28 cellular contexts compared by ENCODE assay signal in the genomic region with DNA sequence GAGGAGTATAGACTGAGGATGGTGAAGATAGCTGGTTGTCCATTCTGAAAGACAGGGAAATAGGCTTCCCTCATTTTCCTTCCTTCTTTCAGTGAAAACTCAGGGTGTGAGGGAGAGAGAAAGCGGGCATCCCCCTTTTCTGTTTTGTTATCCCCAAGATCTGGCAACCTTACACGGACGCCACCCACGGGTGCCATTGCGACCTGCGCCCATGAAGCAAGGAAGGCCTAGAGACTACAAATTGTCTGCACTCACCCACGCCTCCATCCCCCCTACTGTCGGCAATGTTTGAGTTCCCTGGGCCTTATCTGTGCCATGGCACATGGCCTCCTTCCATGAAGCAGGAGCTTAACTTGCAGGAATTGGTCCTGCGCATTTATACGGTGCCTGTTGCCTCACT.
"Had no signal": no experiment of that assay in that cellular context is flagged by ENCODE, and none has a peak within 500 bp of the region (broad histone marks: within the 10 kb centered on the region; RNA-seq: fewer than 3 reads in every experiment).

No MANE protein-coding gene starts in this region.

- H3K27me3 ChIP-seq: colonic mucosa, esophagus muscularis mucosa, esophagus squamous epithelium, foreskin keratinocyte, gastrocnemius medialis, gastroesophageal sphincter, heart left ventricle, heart right ventricle had no signal

- H3K4me1 ChIP-seq: colonic mucosa, esophagus muscularis mucosa, esophagus squamous epithelium, foreskin keratinocyte, gastrocnemius medialis, gastroesophageal sphincter, heart left ventricle, heart right ventricle had no signal

- H3K4me3 ChIP-seq: colonic mucosa, coronary artery, dorsolateral prefrontal cortex, esophagus muscularis mucosa, esophagus squamous epithelium, gastrocnemius medialis, gastroesophageal sphincter, heart left ventricle, heart right ventricle had no signal

- ATAC-seq: effector memory CD8-positive, alpha-beta T cell; esophagus mucosa; foreskin keratinocyte; gastrocnemius medialis; gastroesophageal sphincter; heart left ventricle; heart right ventricle had no signal

- H3K36me3 ChIP-seq: colonic mucosa, esophagus muscularis mucosa, esophagus squamous epithelium, gastrocnemius medialis, gastroesophageal sphincter, heart left ventricle, heart right ventricle had no signal

- FAIRE-seq: colon, endometrium, endothelial cell of umbilical vein, frontal cortex had no signal

- H3K27ac ChIP-seq: colonic mucosa, coronary artery, dorsolateral prefrontal cortex, epithelial cell of prostate, esophagus muscularis mucosa, esophagus squamous epithelium, foreskin keratinocyte, gastrocnemius medialis, gastroesophageal sphincter, heart left ventricle, heart right ventricle had no signal

- H3K9me3 ChIP-seq: colonic mucosa, esophagus muscularis mucosa, esophagus squamous epithelium, gastrocnemius medialis had no signal

- DNase-seq: colonic mucosa; cortex of kidney; dermis blood vessel endothelial cell; dorsolateral prefrontal cortex; effector CD4-positive, alpha-beta T cell; effector CD8-positive, alpha-beta T cell; effector memory CD4-positive, alpha-beta T cell; effector memory CD8-positive, alpha-beta T cell; endodermal cell; erythroblast; esophagus squamous epithelium; foreskin fibroblast; foreskin keratinocyte; foreskin melanocyte; gastrocnemius medialis; glutamatergic neuron; head of caudate nucleus; heart left ventricle; heart right ventricle had no signal
